8 cellular contexts compared by ENCODE assay signal in genomic region chr14:34874386-34875030, GRCh38. TPM values are rescaled to one million over a fixed set of nuclear protein-coding genes. Genes with fewer than 3 reads are reported as not detected.
DNase-seq lines count a peak whose midpoint lies in the region; ATAC-seq and TF ChIP-seq lines count a peak whose summit lies in the region.

No MANE protein-coding gene starts in this region.

- ATAC-seq in GM18870 (IDR thresholded peaks at IDR 0.05; ENCODE audit: unreplicated experiment), result peak; percentile 26
- ATAC-seq in HG03103 (IDR thresholded peaks at IDR 0.05; ENCODE audit: low read depth, unreplicated experiment), result peak; percentile 27

- TF ChIP-seq CTCF in epithelial cell of esophagus (IDR thresholded peaks at IDR 0.05; ENCODE audit: insufficient read depth, low read depth, low read length, missing control alignments), result no peak

- H3K4me3 ChIP-seq in epithelial cell of esophagus (ENCODE audit: low read length), result peak overlapping the region; percentile 78

- DNase-seq in AG20443 (ENCODE audit: low spot score), result peak; percentile 76
- peak; percentile 8 for DNase-seq in NCI-H226
- DNase-seq in activated CD8-positive, alpha-beta memory T cell treated with anti-CD3 and anti-CD28 coated beads, Interleukin-2, amount 50 U/mL, for 1 hour (ENCODE audit: extremely low read depth), result peak; percentile 14
- DNase-seq in epithelial cell of esophagus (ENCODE audit: low read depth), result peak; percentile 53
- DNase-seq in mucosa of gallbladder (ENCODE audit: low spot score), result peak; percentile 31
- DNase-seq in stimulated activated CD8-positive, alpha-beta memory T cell treated with anti-CD3 and anti-CD28 coated beads, Interleukin-7, amount 100 ng/mL, for 24 hours (ENCODE audit: low read depth), result peak; percentile 30

RNA-seq across cellular contexts. Expression of gene BAZ1A, which starts 0.7 kb away (rescaled TPM):
- 22.0 TPM for total RNA-seq in mucosa of gallbladder

Comparison
In these comparisons a context has a peak if more than half of its experiments do, and no peak if none do; other contexts are left out.
1. Peak in every context shown above with its lines: DNase-seq, ATAC-seq and H3K4me3 ChIP-seq.
2. DNase-seq: peak in every context shown above with its lines; median percentile 76 in AG20443; 53 in epithelial cell of esophagus; 31 in mucosa of gallbladder; 30 in stimulated activated CD8-positive, alpha-beta memory T cell treated with anti-CD3 and anti-CD28 coated beads, Interleukin-7, amount 100 ng/mL, for 24 hours; 14 in activated CD8-positive, alpha-beta memory T cell treated with anti-CD3 and anti-CD28 coated beads, Interleukin-2, amount 50 U/mL, for 1 hour; 8 in NCI-H226.